Comparison of ENCODE assay signal across 1 cellular context in the genomic region with DNA sequence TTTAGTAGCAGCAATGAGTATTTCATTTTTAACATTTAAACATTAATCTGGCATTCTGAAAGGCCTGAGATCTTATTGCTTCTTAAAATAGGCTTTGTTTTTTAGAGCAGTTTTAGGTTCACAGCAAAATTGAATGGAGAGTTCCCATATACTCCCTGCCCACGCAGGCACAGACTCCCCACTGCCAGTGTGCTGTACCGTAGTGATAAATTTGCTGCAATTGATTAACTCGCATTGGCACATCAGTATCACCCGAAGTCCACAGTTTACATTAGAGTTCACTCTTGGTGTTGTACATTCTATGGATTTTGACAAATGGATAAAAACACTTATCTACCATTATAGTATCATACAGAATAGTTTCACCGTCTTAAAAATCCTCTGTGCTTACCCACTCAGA.
TF ChIP-seq lines count a peak whose summit lies in the region.

No MANE protein-coding gene starts in this region.

TF ChIP-seq in GM12878, 131 proteins besides CTCF, POLR2A, EP300 and RAD21 (continued from another document):
- TF ChIP-seq, protein P1, sequence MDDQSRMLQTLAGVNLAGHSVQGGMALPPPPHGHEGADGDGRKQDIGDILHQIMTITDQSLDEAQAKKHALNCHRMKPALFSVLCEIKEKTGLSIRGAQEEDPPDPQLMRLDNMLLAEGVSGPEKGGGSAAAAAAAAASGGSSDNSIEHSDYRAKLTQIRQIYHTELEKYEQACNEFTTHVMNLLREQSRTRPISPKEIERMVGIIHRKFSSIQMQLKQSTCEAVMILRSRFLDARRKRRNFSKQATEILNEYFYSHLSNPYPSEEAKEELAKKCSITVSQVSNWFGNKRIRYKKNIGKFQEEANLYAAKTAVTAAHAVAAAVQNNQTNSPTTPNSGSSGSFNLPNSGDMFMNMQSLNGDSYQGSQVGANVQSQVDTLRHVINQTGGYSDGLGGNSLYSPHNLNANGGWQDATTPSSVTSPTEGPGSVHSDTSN (IDR thresholded peaks at IDR 0.05; ENCODE audit: insufficient replicate concordance, low read depth, low read length) = no peak
- TF ChIP-seq, protein P2, sequence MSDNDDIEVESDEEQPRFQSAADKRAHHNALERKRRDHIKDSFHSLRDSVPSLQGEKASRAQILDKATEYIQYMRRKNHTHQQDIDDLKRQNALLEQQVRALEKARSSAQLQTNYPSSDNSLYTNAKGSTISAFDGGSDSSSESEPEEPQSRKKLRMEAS (IDR thresholded peaks at IDR 0.05; ENCODE audit: low read depth, low read length) = no peak
- no peak for TF ChIP-seq YY1 (IDR thresholded peaks at IDR 0.05; ENCODE audit: low read depth, low read length)
- no peak for TF ChIP-seq KLF5 (IDR thresholded peaks at IDR 0.05; ENCODE audit: partially characterized antibody)
- no peak for TF ChIP-seq SMAD1 (IDR thresholded peaks at IDR 0.05; ENCODE audit: low read depth, partially characterized antibody)
- TF ChIP-seq, protein P3, sequence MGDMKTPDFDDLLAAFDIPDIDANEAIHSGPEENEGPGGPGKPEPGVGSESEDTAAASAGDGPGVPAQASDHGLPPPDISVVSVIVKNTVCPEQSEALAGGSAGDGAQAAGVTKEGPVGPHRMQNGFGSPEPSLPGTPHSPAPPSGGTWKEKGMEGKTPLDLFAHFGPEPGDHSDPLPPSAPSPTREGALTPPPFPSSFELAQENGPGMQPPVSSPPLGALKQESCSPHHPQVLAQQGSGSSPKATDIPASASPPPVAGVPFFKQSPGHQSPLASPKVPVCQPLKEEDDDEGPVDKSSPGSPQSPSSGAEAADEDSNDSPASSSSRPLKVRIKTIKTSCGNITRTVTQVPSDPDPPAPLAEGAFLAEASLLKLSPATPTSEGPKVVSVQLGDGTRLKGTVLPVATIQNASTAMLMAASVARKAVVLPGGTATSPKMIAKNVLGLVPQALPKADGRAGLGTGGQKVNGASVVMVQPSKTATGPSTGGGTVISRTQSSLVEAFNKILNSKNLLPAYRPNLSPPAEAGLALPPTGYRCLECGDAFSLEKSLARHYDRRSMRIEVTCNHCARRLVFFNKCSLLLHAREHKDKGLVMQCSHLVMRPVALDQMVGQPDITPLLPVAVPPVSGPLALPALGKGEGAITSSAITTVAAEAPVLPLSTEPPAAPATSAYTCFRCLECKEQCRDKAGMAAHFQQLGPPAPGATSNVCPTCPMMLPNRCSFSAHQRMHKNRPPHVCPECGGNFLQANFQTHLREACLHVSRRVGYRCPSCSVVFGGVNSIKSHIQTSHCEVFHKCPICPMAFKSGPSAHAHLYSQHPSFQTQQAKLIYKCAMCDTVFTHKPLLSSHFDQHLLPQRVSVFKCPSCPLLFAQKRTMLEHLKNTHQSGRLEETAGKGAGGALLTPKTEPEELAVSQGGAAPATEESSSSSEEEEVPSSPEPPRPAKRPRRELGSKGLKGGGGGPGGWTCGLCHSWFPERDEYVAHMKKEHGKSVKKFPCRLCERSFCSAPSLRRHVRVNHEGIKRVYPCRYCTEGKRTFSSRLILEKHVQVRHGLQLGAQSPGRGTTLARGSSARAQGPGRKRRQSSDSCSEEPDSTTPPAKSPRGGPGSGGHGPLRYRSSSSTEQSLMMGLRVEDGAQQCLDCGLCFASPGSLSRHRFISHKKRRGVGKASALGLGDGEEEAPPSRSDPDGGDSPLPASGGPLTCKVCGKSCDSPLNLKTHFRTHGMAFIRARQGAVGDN (IDR thresholded peaks at IDR 0.05) = no peak
- TF ChIP-seq, protein P4, sequence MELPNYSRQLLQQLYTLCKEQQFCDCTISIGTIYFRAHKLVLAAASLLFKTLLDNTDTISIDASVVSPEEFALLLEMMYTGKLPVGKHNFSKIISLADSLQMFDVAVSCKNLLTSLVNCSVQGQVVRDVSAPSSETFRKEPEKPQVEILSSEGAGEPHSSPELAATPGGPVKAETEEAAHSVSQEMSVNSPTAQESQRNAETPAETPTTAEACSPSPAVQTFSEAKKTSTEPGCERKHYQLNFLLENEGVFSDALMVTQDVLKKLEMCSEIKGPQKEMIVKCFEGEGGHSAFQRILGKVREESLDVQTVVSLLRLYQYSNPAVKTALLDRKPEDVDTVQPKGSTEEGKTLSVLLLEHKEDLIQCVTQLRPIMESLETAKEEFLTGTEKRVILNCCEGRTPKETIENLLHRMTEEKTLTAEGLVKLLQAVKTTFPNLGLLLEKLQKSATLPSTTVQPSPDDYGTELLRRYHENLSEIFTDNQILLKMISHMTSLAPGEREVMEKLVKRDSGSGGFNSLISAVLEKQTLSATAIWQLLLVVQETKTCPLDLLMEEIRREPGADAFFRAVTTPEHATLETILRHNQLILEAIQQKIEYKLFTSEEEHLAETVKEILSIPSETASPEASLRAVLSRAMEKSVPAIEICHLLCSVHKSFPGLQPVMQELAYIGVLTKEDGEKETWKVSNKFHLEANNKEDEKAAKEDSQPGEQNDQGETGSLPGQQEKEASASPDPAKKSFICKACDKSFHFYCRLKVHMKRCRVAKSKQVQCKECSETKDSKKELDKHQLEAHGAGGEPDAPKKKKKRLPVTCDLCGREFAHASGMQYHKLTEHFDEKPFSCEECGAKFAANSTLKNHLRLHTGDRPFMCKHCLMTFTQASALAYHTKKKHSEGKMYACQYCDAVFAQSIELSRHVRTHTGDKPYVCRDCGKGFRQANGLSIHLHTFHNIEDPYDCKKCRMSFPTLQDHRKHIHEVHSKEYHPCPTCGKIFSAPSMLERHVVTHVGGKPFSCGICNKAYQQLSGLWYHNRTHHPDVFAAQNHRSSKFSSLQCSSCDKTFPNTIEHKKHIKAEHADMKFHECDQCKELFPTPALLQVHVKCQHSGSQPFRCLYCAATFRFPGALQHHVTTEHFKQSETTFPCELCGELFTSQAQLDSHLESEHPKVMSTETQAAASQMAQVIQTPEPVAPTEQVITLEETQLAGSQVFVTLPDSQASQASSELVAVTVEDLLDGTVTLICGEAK (IDR thresholded peaks at IDR 0.05; ENCODE audit: borderline replicate concordance) = peak; percentile 35; the same call in 1 of the 2 replicates
- TF ChIP-seq, protein P5, sequence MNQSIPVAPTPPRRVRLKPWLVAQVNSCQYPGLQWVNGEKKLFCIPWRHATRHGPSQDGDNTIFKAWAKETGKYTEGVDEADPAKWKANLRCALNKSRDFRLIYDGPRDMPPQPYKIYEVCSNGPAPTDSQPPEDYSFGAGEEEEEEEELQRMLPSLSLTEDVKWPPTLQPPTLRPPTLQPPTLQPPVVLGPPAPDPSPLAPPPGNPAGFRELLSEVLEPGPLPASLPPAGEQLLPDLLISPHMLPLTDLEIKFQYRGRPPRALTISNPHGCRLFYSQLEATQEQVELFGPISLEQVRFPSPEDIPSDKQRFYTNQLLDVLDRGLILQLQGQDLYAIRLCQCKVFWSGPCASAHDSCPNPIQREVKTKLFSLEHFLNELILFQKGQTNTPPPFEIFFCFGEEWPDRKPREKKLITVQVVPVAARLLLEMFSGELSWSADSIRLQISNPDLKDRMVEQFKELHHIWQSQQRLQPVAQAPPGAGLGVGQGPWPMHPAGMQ (IDR thresholded peaks at IDR 0.05; ENCODE audit: borderline replicate concordance) = no peak
- no peak for TF ChIP-seq SUPT20H (IDR thresholded peaks at IDR 0.05; ENCODE audit: borderline replicate concordance, control insufficient read depth, low read depth, low read length)
- no peak for TF ChIP-seq CHD4 (IDR thresholded peaks at IDR 0.05)
- no peak for TF ChIP-seq NR2C2 (IDR thresholded peaks at IDR 0.05; ENCODE audit: borderline replicate concordance, control insufficient read depth, insufficient read length, low read depth)
- no peak for TF ChIP-seq TARDBP (IDR thresholded peaks at IDR 0.05; ENCODE audit: borderline replicate concordance)
- TF ChIP-seq CHD1 (IDR thresholded peaks at IDR 0.05; ENCODE audit: low read depth, low read length) = no peak
- peak; percentile 2; the same call in 1 of the 2 replicates for TF ChIP-seq FOXM1 (IDR thresholded peaks at IDR 0.05; ENCODE audit: low read depth, low read length)
- no peak for TF ChIP-seq NRF1 (conservative IDR thresholded peaks at IDR 0.05; ENCODE audit: low read depth, low read length)
- no peak for TF ChIP-seq RAD51 (IDR thresholded peaks at IDR 0.05)
- TF ChIP-seq, protein P6, sequence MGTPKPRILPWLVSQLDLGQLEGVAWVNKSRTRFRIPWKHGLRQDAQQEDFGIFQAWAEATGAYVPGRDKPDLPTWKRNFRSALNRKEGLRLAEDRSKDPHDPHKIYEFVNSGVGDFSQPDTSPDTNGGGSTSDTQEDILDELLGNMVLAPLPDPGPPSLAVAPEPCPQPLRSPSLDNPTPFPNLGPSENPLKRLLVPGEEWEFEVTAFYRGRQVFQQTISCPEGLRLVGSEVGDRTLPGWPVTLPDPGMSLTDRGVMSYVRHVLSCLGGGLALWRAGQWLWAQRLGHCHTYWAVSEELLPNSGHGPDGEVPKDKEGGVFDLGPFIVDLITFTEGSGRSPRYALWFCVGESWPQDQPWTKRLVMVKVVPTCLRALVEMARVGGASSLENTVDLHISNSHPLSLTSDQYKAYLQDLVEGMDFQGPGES (IDR thresholded peaks at IDR 0.05) = no peak
- TF ChIP-seq MEF2A (IDR thresholded peaks at IDR 0.05; ENCODE audit: insufficient read depth, low read depth, low read length) = 0 out of 2 replicates have a peak, but pooled peaks have one; percentile 6
- TF ChIP-seq BHLHE40 (IDR thresholded peaks at IDR 0.05; ENCODE audit: borderline replicate concordance in 1 of 2, low read depth in 2 of 2, low read length in 1 of 2) = no peak
- TF ChIP-seq, protein P7, sequence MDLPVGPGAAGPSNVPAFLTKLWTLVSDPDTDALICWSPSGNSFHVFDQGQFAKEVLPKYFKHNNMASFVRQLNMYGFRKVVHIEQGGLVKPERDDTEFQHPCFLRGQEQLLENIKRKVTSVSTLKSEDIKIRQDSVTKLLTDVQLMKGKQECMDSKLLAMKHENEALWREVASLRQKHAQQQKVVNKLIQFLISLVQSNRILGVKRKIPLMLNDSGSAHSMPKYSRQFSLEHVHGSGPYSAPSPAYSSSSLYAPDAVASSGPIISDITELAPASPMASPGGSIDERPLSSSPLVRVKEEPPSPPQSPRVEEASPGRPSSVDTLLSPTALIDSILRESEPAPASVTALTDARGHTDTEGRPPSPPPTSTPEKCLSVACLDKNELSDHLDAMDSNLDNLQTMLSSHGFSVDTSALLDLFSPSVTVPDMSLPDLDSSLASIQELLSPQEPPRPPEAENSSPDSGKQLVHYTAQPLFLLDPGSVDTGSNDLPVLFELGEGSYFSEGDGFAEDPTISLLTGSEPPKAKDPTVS (IDR thresholded peaks at IDR 0.05; ENCODE audit: low read depth, low read length) = no peak
- TF ChIP-seq RFX5 (IDR thresholded peaks at IDR 0.05; ENCODE audit: low read depth, low read length) = no peak
- TF ChIP-seq NFYA (IDR thresholded peaks at IDR 0.05; ENCODE audit: borderline replicate concordance, low read depth, low read length) = no peak
- peak in 1 of 2 experiments; percentile 27; a peak in 1 of 3 replicates for TF ChIP-seq EGR1 (IDR thresholded peaks at IDR 0.05; ENCODE audit: borderline replicate concordance in 1 of 2, low read depth in 2 of 2, low read length in 2 of 2)
- TF ChIP-seq, protein P8, sequence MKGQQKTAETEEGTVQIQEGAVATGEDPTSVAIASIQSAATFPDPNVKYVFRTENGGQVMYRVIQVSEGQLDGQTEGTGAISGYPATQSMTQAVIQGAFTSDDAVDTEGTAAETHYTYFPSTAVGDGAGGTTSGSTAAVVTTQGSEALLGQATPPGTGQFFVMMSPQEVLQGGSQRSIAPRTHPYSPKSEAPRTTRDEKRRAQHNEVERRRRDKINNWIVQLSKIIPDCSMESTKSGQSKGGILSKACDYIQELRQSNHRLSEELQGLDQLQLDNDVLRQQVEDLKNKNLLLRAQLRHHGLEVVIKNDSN (IDR thresholded peaks at IDR 0.05; ENCODE audit: borderline replicate concordance, extremely low read length, insufficient read depth, low read depth, low read length) = no peak
- TF ChIP-seq ATF7 (IDR thresholded peaks at IDR 0.05; ENCODE audit: low read depth) = no peak
- TF ChIP-seq CREB1 (IDR thresholded peaks at IDR 0.05; ENCODE audit: low read depth) = no peak
- TF ChIP-seq IKZF1 (conservative IDR thresholded peaks at IDR 0.05) = no peak
